Comparison of ENCODE assay signal across 13 cellular contexts in genomic region chr2:166170356-166170755, GRCh38.
DNase-seq lines count a peak whose midpoint lies in the region; ATAC-seq and TF ChIP-seq lines count a peak whose summit lies in the region.
"Had no signal": no experiment of that assay in that cellular context is flagged by ENCODE, and none has a peak within 500 bp of the region (broad histone marks: within the 10 kb centered on the region; RNA-seq: fewer than 3 reads in every experiment).

No MANE protein-coding gene starts in this region.

- ATAC-seq in GM19463 (IDR thresholded peaks at IDR 0.05; ENCODE audit: unreplicated experiment) (peak; percentile 81), HG03060 (IDR thresholded peaks at IDR 0.05; ENCODE audit: low read depth, unreplicated experiment) (peak; percentile 75)
- ATAC-seq: right cardiac atrium had no signal

- H3K4me3 ChIP-seq in adipocyte (ENCODE audit: low read length), result no peak overlapping the region
- H3K4me3 ChIP-seq in coronary artery, result no peak overlapping the region

- H3K9me3 ChIP-seq in adipocyte (ENCODE audit: control insufficient read depth, low read length), result no peaks in the 10 kb centered on the region

- H3K27me3 ChIP-seq in adipocyte (replicated peaks; ENCODE audit: control insufficient read depth, insufficient read depth, low read length), result no peaks in the 10 kb centered on the region

- no peaks in the 10 kb centered on the region for H3K4me1 ChIP-seq in adipocyte (ENCODE audit: control insufficient read depth, insufficient read depth, low read length)

- H3K36me3 ChIP-seq in adipocyte (ENCODE audit: control insufficient read depth, insufficient read depth, low read length, severe bottlenecking), result no peaks in the 10 kb centered on the region

- no peak for TF ChIP-seq CTCF in coronary artery (IDR thresholded peaks at IDR 0.05)

- H3K9ac ChIP-seq in adipocyte (ENCODE audit: low read length), result no peak overlapping the region

- no peak overlapping the region for H3K27ac ChIP-seq in coronary artery

- DNase-seq in DMS53 (lab: John Stamatoyannopoulos, UW) (peak; percentile 51), adipocyte (ENCODE audit: low read depth) (peak; percentile 10), SW 1271 (lab: John Stamatoyannopoulos, UW) (no peak), 8988T (no peak), coronary artery (ENCODE audit: low spot score) (no peak)
- no peak for DNase-seq in activated effector memory CD4-positive, alpha-beta T cell treated with anti-CD3 and anti-CD28 coated beads, Interleukin-2, amount 50 U/mL, for 16 hours
- DNase-seq: activated T-cell treated with anti-CD3 and anti-CD28 coated beads, Interleukin-2, amount 50 U/mL, for 48 hours; H9; NCI-H526 treated with DMSO at 0.1 percent for 48 hours; right cardiac atrium; T1000 had no signal

Comparison
In these comparisons a context has a peak if more than half of its experiments do, and no peak if none do; other contexts are left out.
1. DNase-seq: peak in DMS53 (single experiment) and adipocyte (single experiment); none in activated effector memory CD4-positive, alpha-beta T cell treated with anti-CD3 and anti-CD28 coated beads, Interleukin-2, amount 50 U/mL, for 16 hours (single experiment), SW 1271 (0 of 2), 8988T (single experiment) and coronary artery (single experiment).